1 cellular context compared by ENCODE assay signal in genomic region chr4:184344435-184344834, GRCh38.
TF ChIP-seq lines count a peak whose summit lies in the region.

No MANE protein-coding gene starts in this region.

TF ChIP-seq in GM23338, 12 proteins besides CTCF, POLR2A, EP300 and RAD21 (continued from another document):
- TF ChIP-seq ZNF462 (CRISPR knock-in tag; IDR thresholded peaks at IDR 0.05) (no peak), POLR2AphosphoS5 (IDR thresholded peaks at IDR 0.05; ENCODE audit: low read depth) (no peak), ZNF114 (CRISPR knock-in tag; IDR thresholded peaks at IDR 0.05) (no peak), STAT1 (IDR thresholded peaks at IDR 0.05; ENCODE audit: unreplicated experiment) (no peak), ZNF331 (CRISPR knock-in tag; IDR thresholded peaks at IDR 0.05; ENCODE audit: low read depth) (no peak), JUNB (IDR thresholded peaks at IDR 0.05; ENCODE audit: unreplicated experiment) (no peak), EZH2phosphoT487 (IDR thresholded peaks at IDR 0.05; ENCODE audit: unreplicated experiment) (no peak)
